28 cellular contexts compared by ENCODE assay signal in the genomic region with DNA sequence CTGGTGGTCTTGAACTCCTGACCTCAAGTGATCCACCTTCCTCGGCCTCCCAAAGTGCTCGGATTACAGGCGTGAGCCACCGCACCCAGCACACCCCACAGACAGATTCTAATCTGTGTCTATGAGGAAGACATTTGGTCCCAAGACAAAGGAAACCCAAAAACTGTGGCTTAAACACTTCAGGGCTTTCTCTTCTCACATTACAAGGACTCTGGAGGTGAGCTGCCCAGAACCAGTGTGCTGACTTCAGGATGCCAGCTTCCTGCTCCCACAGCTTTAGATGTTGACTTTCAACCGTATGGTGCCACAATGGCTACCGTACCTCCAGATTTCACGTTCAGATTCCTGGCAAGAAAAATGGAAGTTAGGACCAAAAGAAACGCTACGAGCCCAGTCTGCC. TPM values are rescaled to one million over a fixed set of nuclear protein-coding genes. Genes with fewer than 3 reads are reported as not detected.
"Had no signal": no experiment of that assay in that cellular context is flagged by ENCODE, and none has a peak within 500 bp of the region (broad histone marks: within the 10 kb centered on the region; RNA-seq: fewer than 3 reads in every experiment).

No MANE protein-coding gene starts in this region.

- H3K4me1 ChIP-seq: left lung, lower lobe of right lung, parathyroid adenoma, testis, thyroid gland, upper lobe of left lung, vagina had no signal

- DNase-seq: hypothalamus; immature natural killer cell; kidney; left colon; left lung; lower lobe of right lung; mammary epithelial cell; mesenchymal stem cell; naive B cell; natural killer cell; nephron progenitor cell; nucleus accumbens; right cardiac atrium; stimulated activated CD4-positive, alpha-beta T cell treated with anti-CD3 and anti-CD28 coated beads, Interleukin-12 subunit alpha, Interleukin-12 subunit beta, amount 100 ng/mL, for 4 hours; stimulated activated CD4-positive, alpha-beta T cell treated with anti-CD3 and anti-CD28 coated beads, Interleukin-15, amount 100 ng/mL, for 24 hours; stimulated activated CD4-positive, alpha-beta T cell treated with anti-CD3 and anti-CD28 coated beads, Interleukin-2, amount 100 ng/mL, for 24 hours; stimulated activated CD4-positive, alpha-beta T cell treated with anti-CD3 and anti-CD28 coated beads, Interleukin-4, amount 100 ng/mL, for 1 hour; stimulated activated naive B cell treated with anti-CD40 and anti-IgM and Interleukin-4, amounts not matched to agents 10 μg/mL and 1 μg/mL and 100 μg/mL, for 72 hours; stimulated activated naive CD8-positive, alpha-beta T cell treated with anti-CD3 and anti-CD28 coated beads, Interleukin-15, Interleukin-2, amounts not matched to agents 100 U/mL and 50 U/mL, for 24 hours; stomach; testis; thyroid gland; transverse colon; upper lobe of left lung had no signal

- H3K4me3 Mint-ChIP-seq: immature natural killer cell; naive B cell; natural killer cell; nephron progenitor cell; stimulated activated naive B cell treated with anti-CD40 and anti-IgM and Interleukin-4, amounts not matched to agents 10 μg/mL and 1 μg/mL and 100 μg/mL, for 72 hours had no signal

- H3K4me1 Mint-ChIP-seq: immature natural killer cell, natural killer cell had no signal

- H2AFZ ChIP-seq: parathyroid adenoma had no signal

- H3K9me3 Mint-ChIP-seq: immature natural killer cell, natural killer cell had no signal

- H3K27ac Mint-ChIP-seq: immature natural killer cell; naive B cell; natural killer cell; stimulated activated naive B cell treated with anti-CD40 and anti-IgM and Interleukin-4, amounts not matched to agents 10 μg/mL and 1 μg/mL and 100 μg/mL, for 72 hours had no signal

- H3K36me3 Mint-ChIP-seq: immature natural killer cell; natural killer cell; stimulated activated naive B cell treated with anti-CD40 and anti-IgM and Interleukin-4, amounts not matched to agents 10 μg/mL and 1 μg/mL and 100 μg/mL, for 72 hours had no signal

- H3K79me2 ChIP-seq: parathyroid adenoma had no signal

- H3K27me3 ChIP-seq: testis, thyroid gland, transverse colon, upper lobe of left lung, vagina had no signal

- H3K9ac ChIP-seq: parathyroid adenoma had no signal

- ATAC-seq: left colon; left lung; lower lobe of right lung; natural killer cell; right cardiac atrium; sciatic nerve; stimulated activated naive B cell treated with anti-CD40 and anti-IgM and Interleukin-4, amounts not matched to agents 10 μg/mL and 1 μg/mL and 100 μg/mL, for 72 hours; stimulated activated naive CD8-positive, alpha-beta T cell treated with anti-CD3 and anti-CD28 coated beads, Interleukin-15, Interleukin-2, amounts not matched to agents 100 U/mL and 50 U/mL, for 24 hours had no signal

- H3K27ac ChIP-seq: left lung, lower lobe of right lung, parathyroid adenoma, skin epidermis, stomach, testis, thyroid gland, transverse colon, upper lobe of left lung, vagina had no signal

- H3K36me3 ChIP-seq: left lung, lower lobe of right lung, stomach, thyroid gland, transverse colon, upper lobe of left lung, vagina had no signal

- H3K4me3 ChIP-seq: left lung, lower lobe of right lung, skin epidermis, stomach, testis, thyroid gland, transverse colon, upper lobe of left lung, vagina had no signal

- H3K9me3 ChIP-seq: left lung, lower lobe of right lung, stomach, testis, thyroid gland, transverse colon, upper lobe of left lung, vagina had no signal

RNA-seq across cellular contexts. Expression of gene SYT7, which starts 32.2 kb away (rescaled TPM):
- polyA plus RNA-seq: immature natural killer cell had no signal
